18 cellular contexts compared by ENCODE assay signal in genomic region chr3:157626817-157627216, GRCh38.
A peak's percentile ranks its signal among the peaks of the same experiment; 100 is the strongest.
DNase-seq lines count a peak whose midpoint lies in the region; ATAC-seq and TF ChIP-seq lines count a peak whose summit lies in the region.
"Had no signal": no experiment of that assay in that cellular context is flagged by ENCODE, and none has a peak within 500 bp of the region (broad histone marks: within the 10 kb centered on the region; RNA-seq: fewer than 3 reads in every experiment).

No MANE protein-coding gene starts in this region.

- dilution Hi-C loops in mammary epithelial cell (cut with HindIII; ENCODE audit: low sequenced_read_pairs): no loop called here

- no peak overlapping the region for H3K4me3 Mint-ChIP-seq in CD8-positive, alpha-beta T cell
- H3K4me3 Mint-ChIP-seq: GM23338 had no signal

- no peaks in the 10 kb centered on the region for H3K79me2 ChIP-seq in mammary epithelial cell (ENCODE audit: insufficient read depth, low read length)

- H3K27ac ChIP-seq in mammary epithelial cell (ENCODE audit: insufficient read depth, low read depth, low read length): no peak overlapping the region
- H3K27ac ChIP-seq in CD8-positive, alpha-beta T cell (ENCODE audit: low read depth, low read length): no peak overlapping the region

- WGBS in mammary epithelial cell (ENCODE audit: low coverage, missing lambda C conversion rate): 25% methylated on average over 3 of the region's 3 CpGs

- no peaks in the 10 kb centered on the region for H3K9me3 Mint-ChIP-seq in CD8-positive, alpha-beta T cell
- H3K9me3 Mint-ChIP-seq: GM23338 had no signal

- CTCF ChIA-PET in mammary epithelial cell (lab: Charles Lee; ENCODE audit: low non-redundant PET): no interaction called here
- CTCF ChIA-PET in CD8-positive, alpha-beta T cell (lab: Charles Lee): interaction anchor here (1.2 kb wide), 1 partner anchor 20 kb away, joined by 4 read pairs; no protein-coding TSS in a partner anchor

- H3K36me3 Mint-ChIP-seq in CD8-positive, alpha-beta T cell: no peaks in the 10 kb centered on the region

- POLR2A ChIA-PET in CD8-positive, alpha-beta T cell (lab: Charles Lee): no interaction called here

- TF ChIP-seq CTCF in mammary epithelial cell (conservative IDR thresholded peaks at IDR 0.05 in 1 of 2, IDR thresholded peaks at IDR 0.05 in 1 of 2; ENCODE audit: extremely low read depth in 1 of 2, insufficient read depth in 1 of 2, low read depth in 1 of 2, low read length in 2 of 2): no peak
- TF ChIP-seq CTCF in CD8-positive, alpha-beta T cell (IDR thresholded peaks at IDR 0.05): no peak

- DNase-seq in NCI-H526 treated with DMSO at 0.1 percent for 48 hours (lab: John Stamatoyannopoulos, UW) (peak; percentile 1), NCI-H526 (lab: John Stamatoyannopoulos, UW) (no peak), NCI-H1105 treated with DMSO at 0.1 percent for 48 hours (lab: John Stamatoyannopoulos, UW) (peak; percentile 66), mammary epithelial cell (peak; percentile 5), NOMO-1 treated with dmso at 0.1 percent for 144 hours (lab: John Stamatoyannopoulos, UW; ENCODE audit: unreplicated experiment) (no peak), SHP77 (lab: John Stamatoyannopoulos, UW) (no peak)
- DNase-seq in CD8-positive, alpha-beta T cell: no peak
- DNase-seq: BE2C, COR-L47, Karpas-422, MG63, NCI-H1436, NCI-H187 treated with DMSO at 0.1 percent for 48 hours, T-helper 9 cell had no signal

- H3K4me1 ChIP-seq in mammary epithelial cell (ENCODE audit: insufficient read depth, low read length): no peaks in the 10 kb centered on the region
- no peaks in the 10 kb centered on the region for H3K4me1 ChIP-seq in CD8-positive, alpha-beta T cell (ENCODE audit: insufficient read depth, low read length)
- H3K4me1 ChIP-seq: HAP-1 had no signal

- H3K4me3 ChIP-seq in mammary epithelial cell (replicated peaks in 1 of 3; ENCODE audit: insufficient read depth in 1 of 3, low read depth in 2 of 3, low read length in 3 of 3): no peak overlapping the region
- no peak overlapping the region for H3K4me3 ChIP-seq in CD8-positive, alpha-beta T cell (ENCODE audit: low read depth, low read length)
- H3K4me3 ChIP-seq: GM23338, HAP-1, MG63 had no signal

- H3K27me3 ChIP-seq in mammary epithelial cell (ENCODE audit: insufficient read depth, low read length): no peaks in the 10 kb centered on the region
- no peaks in the 10 kb centered on the region for H3K27me3 ChIP-seq in CD8-positive, alpha-beta T cell (ENCODE audit: insufficient read depth, low read length)
- H3K27me3 ChIP-seq: BE2C, MG63 had no signal

- no peaks in the 10 kb centered on the region for H3K36me3 ChIP-seq in mammary epithelial cell (ENCODE audit: insufficient read depth, low read length)
- H3K36me3 ChIP-seq in CD8-positive, alpha-beta T cell (ENCODE audit: insufficient read depth, low read length): no peaks in the 10 kb centered on the region
- H3K36me3 ChIP-seq: BE2C, HAP-1, MG63 had no signal

- H3K27ac Mint-ChIP-seq in CD8-positive, alpha-beta T cell: no peak overlapping the region
- H3K27ac Mint-ChIP-seq: GM23338 had no signal

- in situ Hi-C loops in mammary epithelial cell (cut with MboI; ENCODE audit: low sequenced_read_pairs in 2 of 2): no loop called here

- H3K4me2 ChIP-seq in mammary epithelial cell (ENCODE audit: insufficient read depth, low read depth, low read length): no peak overlapping the region
- H3K4me2 ChIP-seq: GM23338 had no signal

- H3K9ac ChIP-seq in mammary epithelial cell (ENCODE audit: insufficient read depth, low read length): no peak overlapping the region

- intact Hi-C loops in mammary epithelial cell (cut with micrococcal nuclease): no loop called here
- intact Hi-C loops in CD8-positive, alpha-beta T cell (cut with DNase I, micrococcal nuclease): no loop called here

- no peak for ATAC-seq in CD8-positive, alpha-beta T cell
- ATAC-seq: GM23338, Panc1, Right ventricle myocardium inferior had no signal

- BruUV-seq in mammary epithelial cell (replicated peaks; lab: Mats Ljungman, UMichigan): no TSS peak

- no peaks in the 10 kb centered on the region for H3K9me3 ChIP-seq in mammary epithelial cell (replicated peaks; ENCODE audit: insufficient read depth, low read length)
- H3K9me3 ChIP-seq in CD8-positive, alpha-beta T cell (ENCODE audit: low read length): no peaks in the 10 kb centered on the region
- H3K9me3 ChIP-seq: BE2C, HAP-1, MG63 had no signal

- H4K20me1 ChIP-seq in mammary epithelial cell (ENCODE audit: insufficient read depth, low read length): no peaks in the 10 kb centered on the region

- peaks cover 11% of the 10 kb centered on the region for H3K27me3 Mint-ChIP-seq in CD8-positive, alpha-beta T cell (ENCODE audit: low read depth)

- no peak overlapping the region for H2AFZ ChIP-seq in mammary epithelial cell (ENCODE audit: low read depth, low read length)
- H2AFZ ChIP-seq: GM23338 had no signal

- H3K4me1 Mint-ChIP-seq in CD8-positive, alpha-beta T cell (ENCODE audit: low read depth): no peaks in the 10 kb centered on the region
- H3K4me1 Mint-ChIP-seq: GM23338 had no signal

Comparison
In these comparisons a context has a peak if more than half of its experiments do, and no peak if none do; other contexts are left out.
1. DNase-seq: peak in NCI-H526 treated with DMSO at 0.1 percent for 48 hours (single experiment), NCI-H1105 treated with DMSO at 0.1 percent for 48 hours (single experiment) and mammary epithelial cell (single experiment); none in NCI-H526 (0 of 2), NOMO-1 treated with dmso at 0.1 percent for 144 hours (single experiment), SHP77 (0 of 2) and CD8-positive, alpha-beta T cell (0 of 7).